Comparison of ENCODE assay signal across 12 cellular contexts in genomic region chr9:68981825-68982224, GRCh38. TPM values are rescaled to one million over a fixed set of nuclear protein-coding genes. Genes with fewer than 3 reads are reported as not detected.
A peak's percentile ranks its signal among the peaks of the same experiment; 100 is the strongest.
DNase-seq lines count a peak whose midpoint lies in the region; ATAC-seq, FAIRE-seq and TF ChIP-seq lines count a peak whose summit lies in the region.
"Had no signal": no experiment of that assay in that cellular context is flagged by ENCODE, and none has a peak within 500 bp of the region (broad histone marks: within the 10 kb centered on the region; RNA-seq: fewer than 3 reads in every experiment).

No MANE protein-coding gene starts in this region.

- H3K27me3 ChIP-seq in pancreas: no peaks in the 10 kb centered on the region
- H3K27me3 ChIP-seq: thyroid gland had no signal

- H3K4me1 ChIP-seq in pancreas: peaks cover 4 to 18% (median 8%) of the 10 kb centered on the region in 3 donors
- no peaks in the 10 kb centered on the region for H3K4me1 ChIP-seq in kidney (ENCODE audit: control insufficient read depth in 1 of 2, insufficient read depth in 1 of 2, low read depth in 1 of 2, low read length in 2 of 2)

- 22 to 31% methylated on average over 6 of the region's 6 CpGs for WGBS in pancreas, 2 donors

- H3K9ac ChIP-seq in kidney (ENCODE audit: low read length in 2 of 2): no peak overlapping the region

- no peaks in the 10 kb centered on the region for H3K9me3 ChIP-seq in pancreas
- H3K9me3 ChIP-seq in kidney (ENCODE audit: control insufficient read depth in 1 of 2, low read length in 2 of 2): no peaks in the 10 kb centered on the region
- H3K9me3 ChIP-seq: thyroid gland had no signal

- intact Hi-C loops in pancreas (cut with DNase I): no loop called here
- intact Hi-C loops in kidney (cut with DNase I): no loop called here

- FAIRE-seq in pancreas (lab: Jason Lieb, UNC) (no peak), kidney (lab: Jason Lieb, UNC) (no peak)
- FAIRE-seq: A204.1 had no signal

- DNase-seq in NCI-H1092 treated with DMSO at 0.1 percent for 48 hours (lab: John Stamatoyannopoulos, UW): peak; percentile 69
- DNase-seq in NCI-H1092 (lab: John Stamatoyannopoulos, UW): no peak
- DNase-seq in NCI-H748 (lab: John Stamatoyannopoulos, UW; ENCODE audit: unreplicated experiment): peak; percentile 93
- DNase-seq in pancreas: no peak
- no peak for DNase-seq in AG08396 (ENCODE audit: low spot score)
- DNase-seq in iPS-NIHi7 (ENCODE audit: extremely low spot score): no peak
- DNase-seq in kidney: no peak

- H3K36me3 ChIP-seq in pancreas (no peaks in the 10 kb centered on the region), kidney (ENCODE audit: control insufficient read depth in 1 of 2, insufficient read depth in 2 of 2, low read length in 2 of 2) (no peaks in the 10 kb centered on the region)
- H3K36me3 ChIP-seq: thyroid gland had no signal

- H3K27ac ChIP-seq in pancreas (peak overlapping the region in 1 of 4 donors; percentile 21), kidney (ENCODE audit: low read depth in 2 of 2, low read length in 2 of 2) (no peak overlapping the region)
- H3K27ac ChIP-seq: thyroid gland had no signal

- H3K4me3 ChIP-seq in pancreas (no peak overlapping the region), kidney (ENCODE audit: low read length in 2 of 2) (no peak overlapping the region)
- H3K4me3 ChIP-seq: thyroid gland had no signal

- ATAC-seq in HG02852 (IDR thresholded peaks at IDR 0.05; ENCODE audit: unreplicated experiment) (peak; percentile 64), pancreas (peak in 3 of 4 donors; percentile 25 to 54 (median 27))

- no peak for TF ChIP-seq CTCF in pancreas (IDR thresholded peaks at IDR 0.05)
- no peak for TF ChIP-seq CTCF in kidney (IDR thresholded peaks at IDR 0.05; ENCODE audit: borderline replicate concordance, extremely low read depth, insufficient read depth)

RNA-seq across cellular contexts. Expression of gene PRKACG, which starts 32.1 kb away (rescaled TPM):
- total RNA-seq in pancreas: not detected
- polyA plus RNA-seq in pancreas: not detected
- not detected for total RNA-seq in kidney
- not detected for polyA plus RNA-seq in kidney (ENCODE audit: insufficient read depth, low read depth, low replicate concordance)
- total RNA-seq: LHCN-M2, mononuclear cell, thyroid gland had no signal

RNA-seq across cellular contexts. Expression of gene FXN, which starts 53.7 kb away (rescaled TPM):
- 10 to 100 TPM in 2 of 6 donors, 1 to 10 TPM in 4; 7.0 to 12.0 (median 9.5) TPM for total RNA-seq in pancreas
- 1 to 10 TPM; 6.2 to 7.4 TPM for polyA plus RNA-seq in pancreas
- 12.9 TPM for total RNA-seq in kidney
- 21.1 TPM for polyA plus RNA-seq in kidney (ENCODE audit: insufficient read depth, low read depth, low replicate concordance)

Comparison
In these comparisons a context has a peak if more than half of its experiments do, and no peak if none do; other contexts are left out.
1. DNase-seq: peak in NCI-H1092 treated with DMSO at 0.1 percent for 48 hours (single experiment) and NCI-H748 (single experiment); none in NCI-H1092 (single experiment), pancreas (0 of 6), AG08396 (single experiment), iPS-NIHi7 (single experiment) and kidney (single experiment).